Comparison of ENCODE assay signal across 18 cellular contexts in the genomic region with DNA sequence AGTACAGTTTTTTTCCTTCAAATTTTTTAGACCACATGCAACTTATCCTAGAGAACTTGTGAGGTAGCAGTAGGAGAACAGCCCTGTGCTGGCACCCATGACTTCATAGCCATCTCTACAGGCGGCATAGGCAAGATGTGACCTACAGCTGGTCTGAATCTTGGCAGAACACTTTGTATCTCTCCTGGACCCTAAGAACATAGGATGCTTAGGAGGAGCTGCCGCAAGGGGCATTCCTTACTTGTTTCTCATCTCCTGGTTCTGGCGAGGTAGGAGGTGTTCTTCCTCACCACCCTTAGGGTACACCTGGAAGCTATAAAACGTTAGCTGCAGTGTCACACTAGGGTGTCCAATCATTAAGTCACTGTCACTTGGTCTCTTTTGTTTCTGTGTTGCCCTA.
"Had no signal": no experiment of that assay in that cellular context is flagged by ENCODE, and none has a peak within 500 bp of the region (broad histone marks: within the 10 kb centered on the region; RNA-seq: fewer than 3 reads in every experiment).

No MANE protein-coding gene starts in this region.

- H3K27ac ChIP-seq: dorsolateral prefrontal cortex, epithelial cell of prostate, esophagus muscularis mucosa, neural progenitor cell, pancreas, stomach had no signal

- H3K9me3 ChIP-seq: esophagus muscularis mucosa, pancreas, stomach had no signal

- H3K36me3 ChIP-seq: neural progenitor cell had no signal

- H3K27me3 ChIP-seq: dorsolateral prefrontal cortex, esophagus muscularis mucosa, neural progenitor cell, pancreas, stomach had no signal

- H3K4me1 ChIP-seq: esophagus muscularis mucosa, neural progenitor cell, pancreas, stomach had no signal

- H2AFZ ChIP-seq: neural progenitor cell had no signal

- ATAC-seq: natural killer cell, pancreas, right cardiac atrium had no signal

- H3K4me3 ChIP-seq: dorsolateral prefrontal cortex, esophagus muscularis mucosa, neural progenitor cell, pancreas, stomach had no signal

- H3K9ac ChIP-seq: neural progenitor cell had no signal

- H3K4me2 ChIP-seq: neural progenitor cell had no signal

- FAIRE-seq: endometrium, pancreas, small intestine, urothelium cell line had no signal

- DNase-seq: cortex of kidney; dorsolateral prefrontal cortex; effector memory CD4-positive, alpha-beta T cell; kidney glomerular epithelial cell; natural killer cell; occipital lobe; pancreas; right cardiac atrium; small intestine; stimulated activated CD4-positive, alpha-beta T cell treated with anti-CD3 and anti-CD28 coated beads, Interleukin-12 subunit alpha, Interleukin-12 subunit beta, amount 100 ng/mL, for 4 hours; stimulated activated naive CD4-positive, alpha-beta T cell; stomach; substantia nigra had no signal
